In the genomic region with DNA sequence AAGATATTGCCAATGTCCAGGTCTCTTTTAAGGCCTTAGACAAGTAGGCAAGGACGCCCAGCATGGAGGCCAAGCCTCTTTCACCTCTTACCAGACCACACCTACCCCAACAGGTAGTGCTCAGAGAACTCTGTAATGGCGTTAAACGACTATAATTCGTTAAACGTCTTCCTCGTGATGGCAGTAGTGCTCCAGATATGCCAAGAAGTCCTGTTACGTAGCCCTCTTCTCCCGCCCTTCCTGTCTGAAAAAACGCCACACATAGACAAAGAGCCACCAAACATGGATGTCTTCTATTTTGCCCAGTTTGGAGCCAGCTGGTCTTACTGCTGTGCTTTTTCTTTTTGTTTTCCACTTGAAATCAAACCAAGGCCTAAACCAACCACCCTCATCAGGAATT, we compare ENCODE assay signal across 9 cellular contexts.
DNase-seq lines count a peak whose midpoint lies in the region; ATAC-seq, FAIRE-seq and TF ChIP-seq lines count a peak whose summit lies in the region.
"Had no signal": no experiment of that assay in that cellular context is flagged by ENCODE, and none has a peak within 500 bp of the region (broad histone marks: within the 10 kb centered on the region; RNA-seq: fewer than 3 reads in every experiment).

No MANE protein-coding gene starts in this region.

- H3K9me3 ChIP-seq in adipocyte (ENCODE audit: control insufficient read depth, low read length) (peaks cover 4% of the 10 kb centered on the region), A673 (ENCODE audit: low read depth, low read length, poor library complexity, severe bottlenecking) (no peaks in the 10 kb centered on the region)

- H3K27me3 ChIP-seq in adipocyte (replicated peaks; ENCODE audit: control insufficient read depth, insufficient read depth, low read length): no peaks in the 10 kb centered on the region
- no peaks in the 10 kb centered on the region for H3K27me3 ChIP-seq in A673 (replicated peaks; ENCODE audit: insufficient read depth, low read depth, low read length, poor library complexity)

- no peak overlapping the region for H3K9ac ChIP-seq in adipocyte (ENCODE audit: low read length)

- H3K27ac ChIP-seq in A673 (ENCODE audit: low read depth, low read length, poor library complexity, severe bottlenecking): no peak overlapping the region

- no peak for DNase-seq in GM12892 (ENCODE audit: insufficient read length)
- peak; percentile 17 for DNase-seq in adipocyte (ENCODE audit: low read depth)
- DNase-seq in myocyte (ENCODE audit: low read depth): peak; percentile 48
- DNase-seq in islet precursor cell: no peak
- DNase-seq in A673 (ENCODE audit: low spot score): no peak
- no peak for DNase-seq in HK-2 (ENCODE audit: unreplicated experiment)

- H3K36me3 ChIP-seq in adipocyte (ENCODE audit: control insufficient read depth, insufficient read depth, low read length, severe bottlenecking): no peaks in the 10 kb centered on the region
- H3K36me3 ChIP-seq in A673 (ENCODE audit: insufficient read depth, low read length, poor library complexity, severe bottlenecking): no peaks in the 10 kb centered on the region

- H3K4me3 ChIP-seq in adipocyte (ENCODE audit: low read length) (peak overlapping the region; percentile 23), A673 (ENCODE audit: low read depth, low read length, poor library complexity, severe bottlenecking) (no peak overlapping the region)
- H3K4me3 ChIP-seq: K562 had no signal

- no TSS peak for BruUV-seq in A673 (replicated peaks; lab: Mats Ljungman, UMichigan)

- TF ChIP-seq CTCF in A673 (conservative IDR thresholded peaks at IDR 0.05; ENCODE audit: low read depth, low read length): no peak

- CTCF ChIA-PET in A673 (lab: Charles Lee): no interaction called here

- ATAC-seq in HG02943 (IDR thresholded peaks at IDR 0.05; ENCODE audit: low read depth, unreplicated experiment) (peak; percentile 85), GM18511 (IDR thresholded peaks at IDR 0.05; ENCODE audit: unreplicated experiment) (no peak)
- ATAC-seq: K562 had no signal

- intact Hi-C loops in A673 (cut with micrococcal nuclease; ENCODE audit: unreplicated experiment): no loop called here

- H3K4me1 ChIP-seq in adipocyte (ENCODE audit: control insufficient read depth, insufficient read depth, low read length) (no peaks in the 10 kb centered on the region), A673 (ENCODE audit: insufficient read depth, low read length, poor library complexity, severe bottlenecking) (no peaks in the 10 kb centered on the region)

- FAIRE-seq in GM12892 (lab: Jason Lieb, UNC): peak; percentile 14
- FAIRE-seq: K562 had no signal

- TF ChIP-seq POLR2A in GM12892 (IDR thresholded peaks at IDR 0.05; ENCODE audit: low read depth, low read length): no peak

- POLR2A ChIA-PET in A673 (lab: Charles Lee; ENCODE audit: low non-redundant PET): no interaction called here

Comparison
In these comparisons a context has a peak if more than half of its experiments do, and no peak if none do; other contexts are left out.
1. DNase-seq: peak in adipocyte (single experiment) and myocyte (single experiment); none in GM12892 (single experiment), islet precursor cell (single experiment), A673 (single experiment) and HK-2 (single experiment).